Comparison of ENCODE assay signal across 7 cellular contexts in the genomic region with DNA sequence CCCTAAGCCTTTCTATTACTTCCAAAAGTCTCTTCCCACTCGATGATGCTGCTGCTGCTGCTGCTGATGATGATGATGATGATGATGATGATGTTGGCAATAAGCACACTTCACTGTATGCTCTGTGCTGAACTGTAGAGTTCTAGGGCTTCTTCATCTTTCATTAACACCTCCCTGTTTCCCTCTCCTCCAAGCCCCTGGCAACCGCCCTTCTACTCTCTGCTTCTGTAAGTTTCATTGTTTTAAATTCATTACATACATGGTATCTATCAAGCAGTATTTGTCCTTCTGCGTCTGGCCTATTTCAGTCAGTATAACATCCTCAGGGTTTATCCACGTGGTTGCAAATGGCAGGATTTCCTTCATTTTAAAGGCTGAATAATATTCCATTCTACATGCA.
"Had no signal": no experiment of that assay in that cellular context is flagged by ENCODE, and none has a peak within 500 bp of the region (broad histone marks: within the 10 kb centered on the region; RNA-seq: fewer than 3 reads in every experiment).

No MANE protein-coding gene starts in this region.

- DNase-seq: IMR-90, KBM-7, KG1 had no signal

- ATAC-seq: K562 had no signal

- H3K9ac ChIP-seq: KMS-11 had no signal

- FAIRE-seq: HTR-8/SVneo, K562 had no signal

- H3K4me3 ChIP-seq: K562 had no signal

- H3K4me2 ChIP-seq: KMS-11 had no signal

- H3K27ac ChIP-seq: HL-60, KMS-11 had no signal
